ENCODE assay signal across 1 cellular context in the genomic region with DNA sequence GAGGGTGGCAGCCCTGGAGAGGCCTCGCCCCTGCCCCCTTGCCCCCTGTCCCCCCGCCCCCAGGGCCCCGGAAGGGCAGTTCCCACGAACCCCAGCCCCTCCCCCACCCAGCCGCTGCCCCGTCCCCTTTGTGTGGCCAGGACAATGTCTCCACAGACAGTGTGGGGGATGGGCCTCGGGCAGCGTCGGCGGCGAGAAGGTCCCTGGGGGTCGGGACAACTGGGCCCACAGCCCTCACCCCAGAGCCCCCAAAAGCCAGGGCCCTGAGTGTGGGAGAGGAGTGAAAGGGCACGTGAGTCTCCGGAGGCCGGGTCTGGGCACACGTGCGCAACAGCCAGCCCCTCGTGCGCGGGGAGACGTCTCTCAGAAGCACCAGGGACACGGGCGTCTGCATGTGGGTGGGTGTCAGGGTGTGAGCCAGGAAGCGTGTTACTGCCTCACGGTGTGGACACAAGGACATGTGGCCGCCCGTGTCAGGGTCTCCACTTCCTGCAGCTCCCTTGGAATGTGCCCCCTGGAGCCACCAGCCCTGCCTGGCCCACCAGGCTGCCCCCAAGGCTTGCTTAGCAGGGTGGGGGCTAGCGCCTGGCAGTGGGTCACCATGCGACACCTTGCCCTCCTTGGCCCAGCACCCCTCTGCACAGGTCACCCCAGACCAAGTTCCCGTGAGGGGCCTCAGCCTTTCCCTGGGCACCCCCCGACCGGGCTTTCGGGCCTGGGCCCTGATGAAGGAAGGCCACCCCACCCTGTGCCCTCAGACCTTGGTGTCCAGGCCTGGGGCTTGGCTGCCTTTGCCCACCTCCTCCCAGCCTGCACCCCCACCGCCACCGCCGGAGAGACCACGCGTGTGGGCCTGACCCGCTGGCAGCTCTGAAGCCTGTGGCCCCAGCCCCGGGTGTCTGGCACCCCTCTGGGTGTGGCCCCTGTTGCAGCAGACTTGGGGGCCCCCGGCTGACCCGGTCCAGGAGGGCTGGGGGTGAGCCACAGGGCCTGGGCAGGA.
TF ChIP-seq lines count a peak whose summit lies in the region.

No MANE protein-coding gene starts in this region.

TF ChIP-seq in HepG2, 621 proteins besides CTCF, POLR2A, EP300 and RAD21 (continues in another document):
- TF ChIP-seq SRSF1 (optimal IDR thresholded peaks at IDR 0.05; ENCODE audit: low read depth, low read length) (peak; percentile 34), HNF4A (CRISPR knock-in tag; IDR thresholded peaks at IDR 0.05) (no peak), ZNF460 (CRISPR knock-in tag; IDR thresholded peaks at IDR 0.05; ENCODE audit: borderline replicate concordance) (no peak), FOXA3 (CRISPR knock-in tag; IDR thresholded peaks at IDR 0.05) (no peak), CEBPB (IDR thresholded peaks at IDR 0.05; ENCODE audit: borderline replicate concordance, low read depth, low read length) (no peak), WIZ (CRISPR knock-in tag; IDR thresholded peaks at IDR 0.05) (no peak), YEATS2 (CRISPR knock-in tag; IDR thresholded peaks at IDR 0.05; ENCODE audit: borderline replicate concordance) (no peak), ZNF337 (CRISPR knock-in tag; IDR thresholded peaks at IDR 0.05; ENCODE audit: borderline replicate concordance, low read depth) (no peak), MXD4 (CRISPR knock-in tag; IDR thresholded peaks at IDR 0.05) (no peak), HNRNPLL (IDR thresholded peaks at IDR 0.05; ENCODE audit: low read depth, low read length, poor library complexity, severe bottlenecking) (peak; percentile 20), ZFP36L1 (CRISPR knock-in tag; IDR thresholded peaks at IDR 0.05) (no peak), ZNF773 (CRISPR knock-in tag; IDR thresholded peaks at IDR 0.05; ENCODE audit: borderline replicate concordance) (peak; percentile 16; the same call in 1 of the 2 replicates), BHLHE40 (IDR thresholded peaks at IDR 0.05; ENCODE audit: low read length) (peak; percentile 70), ZBTB21 (CRISPR knock-in tag; IDR thresholded peaks at IDR 0.05) (no peak), KDM2A (CRISPR knock-in tag; IDR thresholded peaks at IDR 0.05; ENCODE audit: borderline replicate concordance, low read depth) (peak; percentile 19; the same call in 1 of the 2 replicates), POGZ (CRISPR knock-in tag; IDR thresholded peaks at IDR 0.05) (no peak), ZNF766 (CRISPR knock-in tag; IDR thresholded peaks at IDR 0.05; ENCODE audit: borderline replicate concordance) (no peak), MYC (CRISPR knock-in tag; IDR thresholded peaks at IDR 0.05; ENCODE audit: borderline replicate concordance) (0 out of 2 replicates have a peak, but pooled peaks have one; percentile 15), ELF1 (CRISPR knock-in tag; IDR thresholded peaks at IDR 0.05) (no peak), RCOR2 (CRISPR knock-in tag; IDR thresholded peaks at IDR 0.05) (no peak), ZNF510 (CRISPR knock-in tag; IDR thresholded peaks at IDR 0.05; ENCODE audit: low read depth) (no peak), HNRNPK (IDR thresholded peaks at IDR 0.05; ENCODE audit: low read depth, low read length, poor library complexity, severe bottlenecking) (no peak), RAD51 (IDR thresholded peaks at IDR 0.05; ENCODE audit: borderline replicate concordance) (no peak), EZH2 (conservative IDR thresholded peaks at IDR 0.05; ENCODE audit: low read depth, low read length) (no peak), PHB2 (IDR thresholded peaks at IDR 0.05; ENCODE audit: partially characterized antibody) (no peak), NFYB (CRISPR knock-in tag; IDR thresholded peaks at IDR 0.05) (no peak), NCOA5 (CRISPR knock-in tag; IDR thresholded peaks at IDR 0.05) (no peak), ZNF17 (CRISPR knock-in tag; IDR thresholded peaks at IDR 0.05) (no peak), CHD4 (IDR thresholded peaks at IDR 0.05; ENCODE audit: borderline replicate concordance, low read length) (no peak), PHF20 (CRISPR knock-in tag; IDR thresholded peaks at IDR 0.05) (no peak), ZNF670 (CRISPR knock-in tag; IDR thresholded peaks at IDR 0.05; ENCODE audit: borderline replicate concordance) (no peak), IKZF4 (CRISPR knock-in tag; IDR thresholded peaks at IDR 0.05; ENCODE audit: borderline replicate concordance, low read depth, not compliant biosample characterization) (no peak)
- TF ChIP-seq, protein P1, sequence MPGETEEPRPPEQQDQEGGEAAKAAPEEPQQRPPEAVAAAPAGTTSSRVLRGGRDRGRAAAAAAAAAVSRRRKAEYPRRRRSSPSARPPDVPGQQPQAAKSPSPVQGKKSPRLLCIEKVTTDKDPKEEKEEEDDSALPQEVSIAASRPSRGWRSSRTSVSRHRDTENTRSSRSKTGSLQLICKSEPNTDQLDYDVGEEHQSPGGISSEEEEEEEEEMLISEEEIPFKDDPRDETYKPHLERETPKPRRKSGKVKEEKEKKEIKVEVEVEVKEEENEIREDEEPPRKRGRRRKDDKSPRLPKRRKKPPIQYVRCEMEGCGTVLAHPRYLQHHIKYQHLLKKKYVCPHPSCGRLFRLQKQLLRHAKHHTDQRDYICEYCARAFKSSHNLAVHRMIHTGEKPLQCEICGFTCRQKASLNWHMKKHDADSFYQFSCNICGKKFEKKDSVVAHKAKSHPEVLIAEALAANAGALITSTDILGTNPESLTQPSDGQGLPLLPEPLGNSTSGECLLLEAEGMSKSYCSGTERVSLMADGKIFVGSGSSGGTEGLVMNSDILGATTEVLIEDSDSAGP (CRISPR knock-in tag; IDR thresholded peaks at IDR 0.05; ENCODE audit: borderline replicate concordance) = no peak
- TF ChIP-seq, protein P2, sequence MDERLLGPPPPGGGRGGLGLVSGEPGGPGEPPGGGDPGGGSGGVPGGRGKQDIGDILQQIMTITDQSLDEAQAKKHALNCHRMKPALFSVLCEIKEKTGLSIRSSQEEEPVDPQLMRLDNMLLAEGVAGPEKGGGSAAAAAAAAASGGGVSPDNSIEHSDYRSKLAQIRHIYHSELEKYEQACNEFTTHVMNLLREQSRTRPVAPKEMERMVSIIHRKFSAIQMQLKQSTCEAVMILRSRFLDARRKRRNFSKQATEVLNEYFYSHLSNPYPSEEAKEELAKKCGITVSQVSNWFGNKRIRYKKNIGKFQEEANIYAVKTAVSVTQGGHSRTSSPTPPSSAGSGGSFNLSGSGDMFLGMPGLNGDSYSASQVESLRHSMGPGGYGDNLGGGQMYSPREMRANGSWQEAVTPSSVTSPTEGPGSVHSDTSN (CRISPR knock-in tag; IDR thresholded peaks at IDR 0.05) = no peak
- TF ChIP-seq, protein P3, sequence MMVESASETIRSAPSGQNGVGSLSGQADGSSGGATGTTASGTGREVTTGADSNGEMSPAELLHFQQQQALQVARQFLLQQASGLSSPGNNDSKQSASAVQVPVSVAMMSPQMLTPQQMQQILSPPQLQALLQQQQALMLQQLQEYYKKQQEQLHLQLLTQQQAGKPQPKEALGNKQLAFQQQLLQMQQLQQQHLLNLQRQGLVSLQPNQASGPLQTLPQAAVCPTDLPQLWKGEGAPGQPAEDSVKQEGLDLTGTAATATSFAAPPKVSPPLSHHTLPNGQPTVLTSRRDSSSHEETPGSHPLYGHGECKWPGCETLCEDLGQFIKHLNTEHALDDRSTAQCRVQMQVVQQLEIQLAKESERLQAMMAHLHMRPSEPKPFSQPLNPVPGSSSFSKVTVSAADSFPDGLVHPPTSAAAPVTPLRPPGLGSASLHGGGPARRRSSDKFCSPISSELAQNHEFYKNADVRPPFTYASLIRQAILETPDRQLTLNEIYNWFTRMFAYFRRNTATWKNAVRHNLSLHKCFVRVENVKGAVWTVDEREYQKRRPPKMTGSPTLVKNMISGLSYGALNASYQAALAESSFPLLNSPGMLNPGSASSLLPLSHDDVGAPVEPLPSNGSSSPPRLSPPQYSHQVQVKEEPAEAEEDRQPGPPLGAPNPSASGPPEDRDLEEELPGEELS (CRISPR knock-in tag; IDR thresholded peaks at IDR 0.05) = no peak
- TF ChIP-seq, protein P4, sequence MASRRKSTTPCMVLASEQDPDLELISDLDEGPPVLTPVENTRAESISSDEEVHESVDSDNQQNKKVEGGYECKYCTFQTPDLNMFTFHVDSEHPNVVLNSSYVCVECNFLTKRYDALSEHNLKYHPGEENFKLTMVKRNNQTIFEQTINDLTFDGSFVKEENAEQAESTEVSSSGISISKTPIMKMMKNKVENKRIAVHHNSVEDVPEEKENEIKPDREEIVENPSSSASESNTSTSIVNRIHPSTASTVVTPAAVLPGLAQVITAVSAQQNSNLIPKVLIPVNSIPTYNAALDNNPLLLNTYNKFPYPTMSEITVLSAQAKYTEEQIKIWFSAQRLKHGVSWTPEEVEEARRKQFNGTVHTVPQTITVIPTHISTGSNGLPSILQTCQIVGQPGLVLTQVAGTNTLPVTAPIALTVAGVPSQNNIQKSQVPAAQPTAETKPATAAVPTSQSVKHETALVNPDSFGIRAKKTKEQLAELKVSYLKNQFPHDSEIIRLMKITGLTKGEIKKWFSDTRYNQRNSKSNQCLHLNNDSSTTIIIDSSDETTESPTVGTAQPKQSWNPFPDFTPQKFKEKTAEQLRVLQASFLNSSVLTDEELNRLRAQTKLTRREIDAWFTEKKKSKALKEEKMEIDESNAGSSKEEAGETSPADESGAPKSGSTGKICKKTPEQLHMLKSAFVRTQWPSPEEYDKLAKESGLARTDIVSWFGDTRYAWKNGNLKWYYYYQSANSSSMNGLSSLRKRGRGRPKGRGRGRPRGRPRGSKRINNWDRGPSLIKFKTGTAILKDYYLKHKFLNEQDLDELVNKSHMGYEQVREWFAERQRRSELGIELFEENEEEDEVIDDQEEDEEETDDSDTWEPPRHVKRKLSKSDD (CRISPR knock-in tag; IDR thresholded peaks at IDR 0.05; ENCODE audit: low read depth) = 0 out of 2 replicates have a peak, but pooled peaks have one; percentile 47
- TF ChIP-seq, protein P5, sequence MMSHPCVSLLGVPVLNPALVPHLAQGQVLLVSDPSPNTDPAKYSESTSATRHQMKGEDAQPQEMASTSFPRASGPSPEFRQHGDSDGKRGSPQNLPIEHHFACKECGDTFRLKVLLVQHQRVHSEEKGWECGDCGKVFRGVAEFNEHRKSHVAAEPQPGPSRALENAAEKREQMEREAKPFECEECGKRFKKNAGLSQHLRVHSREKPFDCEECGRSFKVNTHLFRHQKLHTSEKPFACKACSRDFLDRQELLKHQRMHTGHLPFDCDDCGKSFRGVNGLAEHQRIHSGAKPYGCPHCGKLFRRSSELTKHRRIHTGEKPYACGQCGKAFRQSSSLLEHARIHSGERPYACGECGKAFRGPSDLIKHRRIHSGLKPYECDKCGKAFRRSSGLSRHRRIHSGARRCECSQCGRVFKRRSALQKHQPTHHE (CRISPR knock-in tag; IDR thresholded peaks at IDR 0.05; ENCODE audit: borderline replicate concordance) = no peak
- TF ChIP-seq, protein P6, sequence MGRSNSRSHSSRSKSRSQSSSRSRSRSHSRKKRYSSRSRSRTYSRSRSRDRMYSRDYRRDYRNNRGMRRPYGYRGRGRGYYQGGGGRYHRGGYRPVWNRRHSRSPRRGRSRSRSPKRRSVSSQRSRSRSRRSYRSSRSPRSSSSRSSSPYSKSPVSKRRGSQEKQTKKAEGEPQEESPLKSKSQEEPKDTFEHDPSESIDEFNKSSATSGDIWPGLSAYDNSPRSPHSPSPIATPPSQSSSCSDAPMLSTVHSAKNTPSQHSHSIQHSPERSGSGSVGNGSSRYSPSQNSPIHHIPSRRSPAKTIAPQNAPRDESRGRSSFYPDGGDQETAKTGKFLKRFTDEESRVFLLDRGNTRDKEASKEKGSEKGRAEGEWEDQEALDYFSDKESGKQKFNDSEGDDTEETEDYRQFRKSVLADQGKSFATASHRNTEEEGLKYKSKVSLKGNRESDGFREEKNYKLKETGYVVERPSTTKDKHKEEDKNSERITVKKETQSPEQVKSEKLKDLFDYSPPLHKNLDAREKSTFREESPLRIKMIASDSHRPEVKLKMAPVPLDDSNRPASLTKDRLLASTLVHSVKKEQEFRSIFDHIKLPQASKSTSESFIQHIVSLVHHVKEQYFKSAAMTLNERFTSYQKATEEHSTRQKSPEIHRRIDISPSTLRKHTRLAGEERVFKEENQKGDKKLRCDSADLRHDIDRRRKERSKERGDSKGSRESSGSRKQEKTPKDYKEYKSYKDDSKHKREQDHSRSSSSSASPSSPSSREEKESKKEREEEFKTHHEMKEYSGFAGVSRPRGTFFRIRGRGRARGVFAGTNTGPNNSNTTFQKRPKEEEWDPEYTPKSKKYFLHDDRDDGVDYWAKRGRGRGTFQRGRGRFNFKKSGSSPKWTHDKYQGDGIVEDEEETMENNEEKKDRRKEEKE (IDR thresholded peaks at IDR 0.05) = no peak
- TF ChIP-seq, protein P7, sequence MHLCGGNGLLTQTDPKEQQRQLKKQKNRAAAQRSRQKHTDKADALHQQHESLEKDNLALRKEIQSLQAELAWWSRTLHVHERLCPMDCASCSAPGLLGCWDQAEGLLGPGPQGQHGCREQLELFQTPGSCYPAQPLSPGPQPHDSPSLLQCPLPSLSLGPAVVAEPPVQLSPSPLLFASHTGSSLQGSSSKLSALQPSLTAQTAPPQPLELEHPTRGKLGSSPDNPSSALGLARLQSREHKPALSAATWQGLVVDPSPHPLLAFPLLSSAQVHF (CRISPR knock-in tag; IDR thresholded peaks at IDR 0.05) = no peak
- TF ChIP-seq, protein P8, sequence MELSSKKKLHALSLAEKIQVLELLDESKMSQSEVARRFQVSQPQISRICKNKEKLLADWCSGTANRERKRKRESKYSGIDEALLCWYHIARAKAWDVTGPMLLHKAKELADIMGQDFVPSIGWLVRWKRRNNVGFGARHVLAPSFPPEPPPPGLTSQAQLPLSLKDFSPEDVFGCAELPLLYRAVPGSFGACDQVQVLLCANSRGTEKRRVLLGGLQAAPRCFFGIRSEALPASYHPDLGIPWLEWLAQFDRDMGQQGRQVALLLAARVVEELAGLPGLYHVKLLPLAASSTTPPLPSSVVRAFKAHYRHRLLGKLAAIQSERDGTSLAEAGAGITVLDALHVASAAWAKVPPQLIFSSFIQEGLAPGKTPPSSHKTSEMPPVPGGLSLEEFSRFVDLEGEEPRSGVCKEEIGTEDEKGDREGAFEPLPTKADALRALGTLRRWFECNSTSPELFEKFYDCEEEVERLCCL (CRISPR knock-in tag; IDR thresholded peaks at IDR 0.05; ENCODE audit: borderline replicate concordance) = no peak
- TF ChIP-seq, protein P9, sequence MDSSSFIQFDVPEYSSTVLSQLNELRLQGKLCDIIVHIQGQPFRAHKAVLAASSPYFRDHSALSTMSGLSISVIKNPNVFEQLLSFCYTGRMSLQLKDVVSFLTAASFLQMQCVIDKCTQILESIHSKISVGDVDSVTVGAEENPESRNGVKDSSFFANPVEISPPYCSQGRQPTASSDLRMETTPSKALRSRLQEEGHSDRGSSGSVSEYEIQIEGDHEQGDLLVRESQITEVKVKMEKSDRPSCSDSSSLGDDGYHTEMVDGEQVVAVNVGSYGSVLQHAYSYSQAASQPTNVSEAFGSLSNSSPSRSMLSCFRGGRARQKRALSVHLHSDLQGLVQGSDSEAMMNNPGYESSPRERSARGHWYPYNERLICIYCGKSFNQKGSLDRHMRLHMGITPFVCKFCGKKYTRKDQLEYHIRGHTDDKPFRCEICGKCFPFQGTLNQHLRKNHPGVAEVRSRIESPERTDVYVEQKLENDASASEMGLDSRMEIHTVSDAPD (CRISPR knock-in tag; IDR thresholded peaks at IDR 0.05) = no peak
- TF ChIP-seq, protein P10, sequence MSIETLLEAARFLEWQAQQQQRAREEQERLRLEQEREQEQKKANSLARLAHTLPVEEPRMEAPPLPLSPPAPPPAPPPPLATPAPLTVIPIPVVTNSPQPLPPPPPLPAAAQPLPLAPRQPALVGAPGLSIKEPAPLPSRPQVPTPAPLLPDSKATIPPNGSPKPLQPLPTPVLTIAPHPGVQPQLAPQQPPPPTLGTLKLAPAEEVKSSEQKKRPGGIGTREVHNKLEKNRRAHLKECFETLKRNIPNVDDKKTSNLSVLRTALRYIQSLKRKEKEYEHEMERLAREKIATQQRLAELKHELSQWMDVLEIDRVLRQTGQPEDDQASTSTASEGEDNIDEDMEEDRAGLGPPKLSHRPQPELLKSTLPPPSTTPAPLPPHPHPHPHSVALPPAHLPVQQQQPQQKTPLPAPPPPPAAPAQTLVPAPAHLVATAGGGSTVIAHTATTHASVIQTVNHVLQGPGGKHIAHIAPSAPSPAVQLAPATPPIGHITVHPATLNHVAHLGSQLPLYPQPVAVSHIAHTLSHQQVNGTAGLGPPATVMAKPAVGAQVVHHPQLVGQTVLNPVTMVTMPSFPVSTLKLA (IDR thresholded peaks at IDR 0.05) = peak; percentile 92
